ENCODE assay signal across 15 cellular contexts in genomic region chr20:41268917-41269652, GRCh38. TPM values are rescaled to one million over a fixed set of nuclear protein-coding genes. Genes with fewer than 3 reads are reported as not detected.
DNase-seq lines count a peak whose midpoint lies in the region; ATAC-seq, FAIRE-seq and TF ChIP-seq lines count a peak whose summit lies in the region.
"Had no signal": no experiment of that assay in that cellular context is flagged by ENCODE, and none has a peak within 500 bp of the region (broad histone marks: within the 10 kb centered on the region; RNA-seq: fewer than 3 reads in every experiment).

No MANE protein-coding gene starts in this region.

- TF ChIP-seq RAD21 in K562 (CRISPR knock-in tag; conservative IDR thresholded peaks at IDR 0.05 in 1 of 2, IDR thresholded peaks at IDR 0.05 in 1 of 2): no peak

- TF ChIP-seq EP300 in K562 (IDR thresholded peaks at IDR 0.05; ENCODE audit: low read length): no peak

- H3K9me3 ChIP-seq in left ventricle myocardium inferior (replicated peaks) (no peaks in the 10 kb centered on the region), K562 (replicated peaks; ENCODE audit: control insufficient read depth, insufficient read depth, low read depth, low read length) (no peaks in the 10 kb centered on the region), mammary epithelial cell (replicated peaks; ENCODE audit: insufficient read depth, low read length) (no peaks in the 10 kb centered on the region)
- H3K9me3 ChIP-seq: BLaER1 had no signal

- POLR2A ChIA-PET in K562 (lab: Yijun Ruan, JAX): no interaction called here

- H3K79me2 ChIP-seq in K562 (ENCODE audit: control insufficient read depth, insufficient read depth, low read length) (no peaks in the 10 kb centered on the region), mammary epithelial cell (ENCODE audit: insufficient read depth, low read length) (peaks cover 14% of the 10 kb centered on the region)

- no peaks in the 10 kb centered on the region for H3K9me1 ChIP-seq in K562 (ENCODE audit: control insufficient read depth, insufficient read depth, low read length)

- no peak overlapping the region for H3K4me3 ChIP-seq in left ventricle myocardium inferior
- H3K4me3 ChIP-seq in K562: no peak overlapping the region
- no peak overlapping the region for H3K4me3 ChIP-seq in mammary epithelial cell (replicated peaks in 1 of 3; ENCODE audit: insufficient read depth in 1 of 3, low read depth in 2 of 3, low read length in 3 of 3)
- H3K4me3 ChIP-seq: BLaER1 had no signal

- H3K27me3 ChIP-seq in left ventricle myocardium inferior (ENCODE audit: low read depth) (no peaks in the 10 kb centered on the region), K562 (ENCODE audit: control insufficient read depth in 2 of 2, insufficient read depth in 2 of 2, low read length in 2 of 2) (no peaks in the 10 kb centered on the region), mammary epithelial cell (ENCODE audit: insufficient read depth, low read length) (no peaks in the 10 kb centered on the region)
- H3K27me3 ChIP-seq: BLaER1 had no signal

- CTCF ChIA-PET in K562 (lab: Yijun Ruan, JAX; ENCODE audit: low intra/inter-chr PET ratio): no interaction called here
- CTCF ChIA-PET in mammary epithelial cell (lab: Charles Lee; ENCODE audit: low non-redundant PET): no interaction called here

- no peak overlapping the region for H2AFZ ChIP-seq in K562 (ENCODE audit: low read depth, low read length)
- H2AFZ ChIP-seq in mammary epithelial cell (ENCODE audit: low read depth, low read length): no peak overlapping the region

- H3K9ac ChIP-seq in K562 (ENCODE audit: insufficient read depth in 1 of 2, low read depth in 2 of 2, low read length in 2 of 2): no peak overlapping the region
- no peak overlapping the region for H3K9ac ChIP-seq in mammary epithelial cell (ENCODE audit: insufficient read depth, low read length)
- H3K9ac ChIP-seq: BLaER1 had no signal

- TF ChIP-seq POLR2A in K562 (conservative IDR thresholded peaks at IDR 0.05): no peak
- TF ChIP-seq POLR2A in erythroblast (IDR thresholded peaks at IDR 0.05; ENCODE audit: low read length): no peak

- no peak for TF ChIP-seq CTCF in left ventricle myocardium inferior (IDR thresholded peaks at IDR 0.05; ENCODE audit: borderline replicate concordance)
- TF ChIP-seq CTCF in K562 (IDR thresholded peaks at IDR 0.05 in 2 of 3, conservative IDR thresholded peaks at IDR 0.05 in 1 of 3; ENCODE audit: insufficient read depth in 2 of 3, low read depth in 1 of 3, low read length in 3 of 3): no peak
- TF ChIP-seq CTCF in mammary epithelial cell (conservative IDR thresholded peaks at IDR 0.05 in 1 of 2, IDR thresholded peaks at IDR 0.05 in 1 of 2; ENCODE audit: extremely low read depth in 1 of 2, insufficient read depth in 1 of 2, low read depth in 1 of 2, low read length in 2 of 2): no peak

- BruUV-seq in K562 (replicated peaks; lab: Mats Ljungman, UMichigan) (no TSS peak), mammary epithelial cell (replicated peaks; lab: Mats Ljungman, UMichigan) (no TSS peak)

- H3K36me3 ChIP-seq in left ventricle myocardium inferior: peaks cover 29% of the 10 kb centered on the region
- H3K36me3 ChIP-seq in K562 (ENCODE audit: control insufficient read depth, insufficient read depth, low read length): no peaks in the 10 kb centered on the region
- H3K36me3 ChIP-seq in mammary epithelial cell (ENCODE audit: insufficient read depth, low read length): no peaks in the 10 kb centered on the region
- H3K36me3 ChIP-seq: BLaER1 had no signal

- H3K27ac ChIP-seq in left ventricle myocardium inferior (replicated peaks) (peak overlapping the region; percentile 45), K562 (ENCODE audit: extremely low read depth, low read depth, low read length) (no peak overlapping the region), mammary epithelial cell (ENCODE audit: insufficient read depth, low read depth, low read length) (no peak overlapping the region)
- H3K27ac ChIP-seq: BLaER1 had no signal

- intact Hi-C loops in left ventricle myocardium inferior (cut with micrococcal nuclease): no loop called here
- intact Hi-C loops in Right ventricle myocardium inferior (cut with DNase I): no loop called here
- intact Hi-C loops in K562 (cut with micrococcal nuclease): no loop called here
- intact Hi-C loops in mammary epithelial cell (cut with micrococcal nuclease): no loop called here

- dilution Hi-C loops in mammary epithelial cell (cut with HindIII; ENCODE audit: low sequenced_read_pairs): no loop called here

- no peak overlapping the region for H3K4me2 ChIP-seq in K562 (ENCODE audit: insufficient read depth, low read length)
- no peak overlapping the region for H3K4me2 ChIP-seq in mammary epithelial cell (ENCODE audit: insufficient read depth, low read depth, low read length)
- H3K4me2 ChIP-seq: BLaER1 had no signal

- H3K4me1 ChIP-seq in left ventricle myocardium inferior: peaks cover 32% of the 10 kb centered on the region
- H3K4me1 ChIP-seq in K562 (replicated peaks in 1 of 2; ENCODE audit: control insufficient read depth in 2 of 2, insufficient read depth in 2 of 2, low read length in 2 of 2): no peaks in the 10 kb centered on the region
- no peaks in the 10 kb centered on the region for H3K4me1 ChIP-seq in mammary epithelial cell (ENCODE audit: insufficient read depth, low read length)
- H3K4me1 ChIP-seq: BLaER1 had no signal

- ATAC-seq in Right ventricle myocardium inferior: no peak
- ATAC-seq in K562: no peak
- ATAC-seq: CD8-positive, alpha-beta T cell had no signal

- 53% methylated on average over 4 of the region's 4 CpGs for WGBS in K562 (ENCODE audit: insufficient coverage, low coverage, missing lambda C conversion rate)
- 99% methylated on average over 4 of the region's 4 CpGs for WGBS in mammary epithelial cell (ENCODE audit: low coverage, missing lambda C conversion rate)

- in situ Hi-C loops in K562 (cut with MboI): no loop called here
- in situ Hi-C loops in mammary epithelial cell (cut with MboI; ENCODE audit: low sequenced_read_pairs in 2 of 2): no loop called here

- DNase-seq in left ventricle myocardium inferior (no peak), Right ventricle myocardium inferior (ENCODE audit: missing footprints) (no peak), K562 (ENCODE audit: extremely low read depth in 1 of 4, low spot score in 3 of 4) (no peak), middle frontal gyrus (ENCODE audit: extremely low spot score, low spot score) (peak; percentile 37), NCI-H1105 (lab: John Stamatoyannopoulos, UW) (no peak), mammary epithelial cell (no peak), NCI-H1048 (lab: John Stamatoyannopoulos, UW) (no peak), erythroblast (lab: John Stamatoyannopoulos, UW) (no peak)
- DNase-seq: CD8-positive, alpha-beta T cell; DMS79 treated with DMSO at 0.1 percent for 48 hours; HCEC 1CT; NCI-H1417 treated with DMSO at 0.1 percent for 48 hours; NCI-H2029 treated with DMSO at 0.1 percent for 48 hours had no signal

- H4K20me1 ChIP-seq in K562 (replicated peaks; ENCODE audit: control insufficient read depth, insufficient read depth, low read length) (no peaks in the 10 kb centered on the region), mammary epithelial cell (ENCODE audit: insufficient read depth, low read length) (no peaks in the 10 kb centered on the region)
- H4K20me1 ChIP-seq: BLaER1 had no signal

- peak; percentile 26 for FAIRE-seq in K562 (lab: Jason Lieb, UNC)
- FAIRE-seq: G401.6 had no signal

TF ChIP-seq in K562, 482 proteins besides CTCF, POLR2A, EP300 and RAD21 (continues in another document):
- no peak for TF ChIP-seq TCFL5 (CRISPR knock-in tag; conservative IDR thresholded peaks at IDR 0.05)

RNA-seq across cellular contexts. Expression of gene ZHX3, which starts 48.4 kb away (rescaled TPM):
- total RNA-seq in left ventricle myocardium inferior (34.6 TPM), Right ventricle myocardium inferior (34.5 TPM), K562 (2014; rRNA removed) (3.7 and 6.0 TPM in 2 replicates), K562 (2014; rRNA removed; fragmentation: Illumina TruSeq; extraction: Trizol) (6.9 and 7.1 TPM in 2 replicates), K562 (2015; rRNA removed; fragmentation: Illumina TruSeq; extraction: Trizol) (5.5 and 6.1 TPM in 2 replicates), K562 (2021) (14.6 and 14.8 TPM in 2 replicates), mammary epithelial cell (10 to 100 TPM; 27.0 to 39.7 TPM)
- 11.4 and 16.1 TPM in 2 replicates for total RNA-seq in K562 (2011; cell fraction: chromatin; rRNA removed; ENCODE audit: low replicate concordance)
- 5.2 and 6.6 TPM in 2 replicates for total RNA-seq in K562 (2011; cell fraction: nucleolus; rRNA removed)
- total RNA-seq in K562 (2011; cell fraction: nucleoplasm; rRNA removed): 9.6 and 10.9 TPM in 2 replicates
- polyA plus RNA-seq in K562 (2011; rRNA removed) (4.9 and 5.7 TPM in 2 replicates), K562 (2014; fragmentation: Illumina TruSeq; extraction: Trizol) (7.4 and 7.9 TPM in 2 replicates), K562 (2014; fragmentation: Nextera tagmentation; extraction: Ambion mirVana) (1 to 10 TPM in 1 of 2 experiments, under 1 TPM in 1; 0.80 to 1.4 TPM), K562 (2014; rRNA removed) (3.5 and 4.6 TPM in 2 replicates), mammary epithelial cell (15.3 TPM)
- 4.1 and 4.4 TPM in 2 replicates for polyA plus RNA-seq in K562 (2011; cell fraction: cytosol; rRNA removed)
- polyA plus RNA-seq in K562 (2011; cell fraction: nucleus; rRNA removed): 5.9 and 6.0 TPM in 2 replicates
- polyA plus RNA-seq in K562 (2012): 4.7 and 4.8 TPM in 2 replicates
- 9.0 and 10.6 TPM in 2 replicates for polyA minus RNA-seq in K562 (2011; rRNA and poly(A)+ RNA removed)
- 4.0 and 5.6 TPM in 2 replicates for polyA minus RNA-seq in K562 (2011; cell fraction: cytosol; rRNA and poly(A)+ RNA removed)
- 4.0 and 6.7 TPM in 2 replicates for polyA minus RNA-seq in K562 (2011; cell fraction: nucleus; rRNA and poly(A)+ RNA removed)
- polyA minus RNA-seq in mammary epithelial cell: 49.7 TPM
